In genomic region chr20:36754656-36755222, GRCh38 we compare ENCODE assay signal across 9 cellular contexts. TPM values are rescaled to one million over a fixed set of nuclear protein-coding genes. Genes with fewer than 3 reads are reported as not detected.
A peak's percentile ranks its signal among the peaks of the same experiment; 100 is the strongest.
DNase-seq lines count a peak whose midpoint lies in the region; ATAC-seq, FAIRE-seq and TF ChIP-seq lines count a peak whose summit lies in the region.
"Had no signal": no experiment of that assay in that cellular context is flagged by ENCODE, and none has a peak within 500 bp of the region (broad histone marks: within the 10 kb centered on the region; RNA-seq: fewer than 3 reads in every experiment).

No MANE protein-coding gene starts in this region.

- H3K9me3 ChIP-seq in BLaER1 = no peaks in the 10 kb centered on the region

- no peak overlapping the region for H3K4me3 ChIP-seq in BLaER1

- FAIRE-seq in H54 (lab: Jason Lieb, UNC) = peak; percentile 94

- H3K4me1 ChIP-seq in BLaER1 = peaks cover 42% of the 10 kb centered on the region

- no peak overlapping the region for H3K27ac Mint-ChIP-seq in activated CD4-positive, alpha-beta memory T cell treated with anti-CD3 and anti-CD28 coated beads for 36 hours

- DNase-seq in H54 (ENCODE audit: insufficient read length, low spot score) (peak; percentile 71), NCI-H524 treated with DMSO at 0.1 percent for 48 hours (lab: John Stamatoyannopoulos, UW) (peak; percentile 9), erythroblast (lab: John Stamatoyannopoulos, UW) (peak; percentile 51 to 65), myocyte (ENCODE audit: low read depth) (peak; percentile 92)
- DNase-seq in activated CD4-positive, alpha-beta memory T cell treated with anti-CD3 and anti-CD28 coated beads for 36 hours = peak; percentile 47

- peaks cover 4% of the 10 kb centered on the region for H3K4me1 Mint-ChIP-seq in activated CD4-positive, alpha-beta memory T cell treated with anti-CD3 and anti-CD28 coated beads for 36 hours (ENCODE audit: low read depth)

- POLR2A ChIA-PET in activated CD4-positive, alpha-beta memory T cell treated with anti-CD3 and anti-CD28 coated beads for 36 hours (lab: Charles Lee) = interaction anchor here (2.0 kb wide), 1 partner anchor 19 kb away, joined by 8 read pairs; the partner anchor contains the start of gene DSN1

- H3K36me3 Mint-ChIP-seq in activated CD4-positive, alpha-beta memory T cell treated with anti-CD3 and anti-CD28 coated beads for 36 hours = peaks cover 41% of the 10 kb centered on the region

- peak overlapping the region; percentile 3; the same call in 1 of the 2 replicates for H3K9ac ChIP-seq in BLaER1

- H3K27ac ChIP-seq in BLaER1 = peak overlapping the region; percentile 36; the same call in 1 of the 2 replicates

- no peaks in the 10 kb centered on the region for H4K20me1 ChIP-seq in BLaER1

- H3K36me3 ChIP-seq in BLaER1 = peaks cover 87% of the 10 kb centered on the region

- H3K27me3 Mint-ChIP-seq in activated CD4-positive, alpha-beta memory T cell treated with anti-CD3 and anti-CD28 coated beads for 36 hours = no peaks in the 10 kb centered on the region

- CTCF ChIA-PET in activated CD4-positive, alpha-beta memory T cell treated with anti-CD3 and anti-CD28 coated beads for 36 hours (lab: Charles Lee) = interaction anchor here (0.6 to 3.4 kb wide), 27 partner anchors 8 to 481 kb away, joined by 3 to 33 read pairs (median 6); partner anchors contain the start of genes DSN1, NDRG3, RAB5IF and SLA2

- ATAC-seq in GM21528 (IDR thresholded peaks at IDR 0.05; ENCODE audit: low FRiP score, unreplicated experiment) (no peak), GM21825 (IDR thresholded peaks at IDR 0.05; ENCODE audit: unreplicated experiment) (no peak)

- no peak overlapping the region for H3K4me3 Mint-ChIP-seq in activated CD4-positive, alpha-beta memory T cell treated with anti-CD3 and anti-CD28 coated beads for 36 hours

- H3K9me3 Mint-ChIP-seq in activated CD4-positive, alpha-beta memory T cell treated with anti-CD3 and anti-CD28 coated beads for 36 hours = no peaks in the 10 kb centered on the region
- H3K9me3 Mint-ChIP-seq: IgD-negative memory B cell had no signal

- no peaks in the 10 kb centered on the region for H3K27me3 ChIP-seq in BLaER1

- peak overlapping the region; percentile 31 for H3K4me2 ChIP-seq in BLaER1

- intact Hi-C loops in activated CD4-positive, alpha-beta memory T cell treated with anti-CD3 and anti-CD28 coated beads for 36 hours (cut with micrococcal nuclease) = no loop called here

- TF ChIP-seq POLR2A in H54 (IDR thresholded peaks at IDR 0.05; ENCODE audit: low read depth, low read length) (no peak), erythroblast (IDR thresholded peaks at IDR 0.05; ENCODE audit: low read length) (no peak)

RNA-seq across cellular contexts. Expression of gene NDRG3, which starts 8.8 kb away (rescaled TPM):
- total RNA-seq in activated CD4-positive, alpha-beta memory T cell treated with anti-CD3 and anti-CD28 coated beads for 36 hours = 10 to 100 TPM; 29.9 to 33.1 TPM
- total RNA-seq in myocyte = 13.3 and 15.6 TPM in 2 replicates
- polyA plus RNA-seq in myocyte (2012) = 22.6 TPM

RNA-seq across cellular contexts. Expression of gene DSN1, which starts 18.8 kb away (rescaled TPM):
- 10 to 100 TPM; 25.9 to 30.1 TPM for total RNA-seq in activated CD4-positive, alpha-beta memory T cell treated with anti-CD3 and anti-CD28 coated beads for 36 hours
- 4.6 and 8.4 TPM in 2 replicates for total RNA-seq in myocyte
- polyA plus RNA-seq in myocyte (2012) = 3.8 TPM

Comparison
In these comparisons a context has a peak if more than half of its experiments do, and no peak if none do; other contexts are left out.
1. DNase-seq: peak in every context shown above with its lines; median percentile 92 in myocyte; 71 in H54; 58 in erythroblast; 47 in activated CD4-positive, alpha-beta memory T cell treated with anti-CD3 and anti-CD28 coated beads for 36 hours; 9 in NCI-H524 treated with DMSO at 0.1 percent for 48 hours.